In genomic region chr20:17867119-17867518, GRCh38 we compare ENCODE assay signal across 1 cellular context.
TF ChIP-seq lines count a peak whose summit lies in the region.

No MANE protein-coding gene starts in this region.

TF ChIP-seq in H1, 55 proteins besides CTCF, POLR2A, EP300 and RAD21 (continued from another document):
- TF ChIP-seq BCL11A (IDR thresholded peaks at IDR 0.05; ENCODE audit: low read depth in 2 of 2, low read length in 2 of 2) (no peak), TCF12 (IDR thresholded peaks at IDR 0.05; ENCODE audit: low read depth, low read length) (no peak), SIRT6 (IDR thresholded peaks at IDR 0.05; ENCODE audit: low read length) (no peak), SRF (IDR thresholded peaks at IDR 0.05; ENCODE audit: low read depth, low read length) (no peak), SP2 (IDR thresholded peaks at IDR 0.05; ENCODE audit: low read length) (no peak), CREB1 (IDR thresholded peaks at IDR 0.05) (no peak), JUN (IDR thresholded peaks at IDR 0.05; ENCODE audit: low read depth, low read length) (no peak), SIN3A (conservative IDR thresholded peaks at IDR 0.05 in 1 of 2, IDR thresholded peaks at IDR 0.05 in 1 of 2; ENCODE audit: low read depth in 1 of 2, low read length in 2 of 2) (no peak)
